In the genomic region with DNA sequence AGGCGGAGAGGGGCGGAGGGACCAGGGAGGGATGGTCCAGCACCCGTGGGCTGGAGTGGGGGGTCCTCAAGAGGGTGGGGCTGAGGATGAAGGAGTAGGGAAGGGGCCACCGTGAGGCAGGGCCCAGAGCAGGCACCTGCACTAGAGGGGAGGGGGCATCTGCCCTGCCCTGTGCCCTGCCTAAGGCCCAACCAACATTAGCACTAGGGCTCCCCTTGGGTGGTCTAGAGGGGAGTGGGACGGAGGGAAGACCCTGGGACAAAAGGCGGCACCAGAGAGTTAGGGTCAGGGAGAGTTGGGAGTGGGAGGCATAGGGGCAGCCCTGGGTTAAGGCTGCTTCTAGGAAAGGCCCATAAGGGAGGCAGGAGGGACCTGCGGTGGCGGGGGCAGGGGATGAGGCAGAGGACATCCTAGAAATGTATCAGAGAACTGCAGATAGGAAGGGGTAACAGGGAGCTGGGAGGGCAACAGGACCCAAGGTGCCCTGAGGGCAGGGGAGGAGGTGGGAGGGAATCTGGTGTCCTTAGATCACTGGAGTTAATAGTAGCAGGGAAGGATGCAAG, we compare ENCODE assay signal across 2 cellular contexts.
TF ChIP-seq lines count a peak whose summit lies in the region.

No MANE protein-coding gene starts in this region.

TF ChIP-seq in SK-N-SH, 30 proteins besides CTCF, POLR2A, EP300 and RAD21 (continued from another document):
- TF ChIP-seq, protein P1, sequence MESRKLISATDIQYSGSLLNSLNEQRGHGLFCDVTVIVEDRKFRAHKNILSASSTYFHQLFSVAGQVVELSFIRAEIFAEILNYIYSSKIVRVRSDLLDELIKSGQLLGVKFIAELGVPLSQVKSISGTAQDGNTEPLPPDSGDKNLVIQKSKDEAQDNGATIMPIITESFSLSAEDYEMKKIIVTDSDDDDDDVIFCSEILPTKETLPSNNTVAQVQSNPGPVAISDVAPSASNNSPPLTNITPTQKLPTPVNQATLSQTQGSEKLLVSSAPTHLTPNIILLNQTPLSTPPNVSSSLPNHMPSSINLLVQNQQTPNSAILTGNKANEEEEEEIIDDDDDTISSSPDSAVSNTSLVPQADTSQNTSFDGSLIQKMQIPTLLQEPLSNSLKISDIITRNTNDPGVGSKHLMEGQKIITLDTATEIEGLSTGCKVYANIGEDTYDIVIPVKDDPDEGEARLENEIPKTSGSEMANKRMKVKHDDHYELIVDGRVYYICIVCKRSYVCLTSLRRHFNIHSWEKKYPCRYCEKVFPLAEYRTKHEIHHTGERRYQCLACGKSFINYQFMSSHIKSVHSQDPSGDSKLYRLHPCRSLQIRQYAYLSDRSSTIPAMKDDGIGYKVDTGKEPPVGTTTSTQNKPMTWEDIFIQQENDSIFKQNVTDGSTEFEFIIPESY (IDR thresholded peaks at IDR 0.05; ENCODE audit: borderline replicate concordance, low read depth) = no peak
- no peak for TF ChIP-seq FOXM1 (IDR thresholded peaks at IDR 0.05; ENCODE audit: low read depth)
- TF ChIP-seq JUND (IDR thresholded peaks at IDR 0.05) = no peak
- TF ChIP-seq, protein P2, sequence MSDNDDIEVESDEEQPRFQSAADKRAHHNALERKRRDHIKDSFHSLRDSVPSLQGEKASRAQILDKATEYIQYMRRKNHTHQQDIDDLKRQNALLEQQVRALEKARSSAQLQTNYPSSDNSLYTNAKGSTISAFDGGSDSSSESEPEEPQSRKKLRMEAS (IDR thresholded peaks at IDR 0.05; ENCODE audit: low read depth) = no peak

TF ChIP-seq in SK-N-SH treated with all-trans-retinoic acid at 6 μM for 48 hours, 23 proteins besides CTCF, POLR2A, EP300 and RAD21 (continued from another document):
- TF ChIP-seq, protein P3, sequence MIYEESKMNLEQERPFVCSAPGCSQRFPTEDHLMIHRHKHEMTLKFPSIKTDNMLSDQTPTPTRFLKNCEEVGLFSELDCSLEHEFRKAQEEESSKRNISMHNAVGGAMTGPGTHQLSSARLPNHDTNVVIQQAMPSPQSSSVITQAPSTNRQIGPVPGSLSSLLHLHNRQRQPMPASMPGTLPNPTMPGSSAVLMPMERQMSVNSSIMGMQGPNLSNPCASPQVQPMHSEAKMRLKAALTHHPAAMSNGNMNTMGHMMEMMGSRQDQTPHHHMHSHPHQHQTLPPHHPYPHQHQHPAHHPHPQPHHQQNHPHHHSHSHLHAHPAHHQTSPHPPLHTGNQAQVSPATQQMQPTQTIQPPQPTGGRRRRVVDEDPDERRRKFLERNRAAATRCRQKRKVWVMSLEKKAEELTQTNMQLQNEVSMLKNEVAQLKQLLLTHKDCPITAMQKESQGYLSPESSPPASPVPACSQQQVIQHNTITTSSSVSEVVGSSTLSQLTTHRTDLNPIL (CRISPR knock-in tag; IDR thresholded peaks at IDR 0.05; ENCODE audit: low read depth) = no peak
